ENCODE assay signal across 8 cellular contexts in genomic region chr6:16205377-16206144, GRCh38. TPM values are rescaled to one million over a fixed set of nuclear protein-coding genes. Genes with fewer than 3 reads are reported as not detected.
DNase-seq lines count a peak whose midpoint lies in the region; ATAC-seq lines count a peak whose summit lies in the region.

No MANE protein-coding gene starts in this region.

- CTCF ChIA-PET in activated naive CD4-positive, alpha-beta T cell treated with anti-CD3 and anti-CD28 coated beads, Interleukin-2, amount 10 ng/mL, durations not matched to agents 7 days and 5 days (lab: Charles Lee), result interaction anchor here (0.6 to 5.6 kb wide), 18 partner anchors 10 to 597 kb away, joined by 3 to 43 read pairs (median 3); partner anchors contain the start of gene MYLIP

- H3K4me3 Mint-ChIP-seq in activated naive CD4-positive, alpha-beta T cell treated with anti-CD3 and anti-CD28 coated beads, Interleukin-2, amount 10 ng/mL, durations not matched to agents 7 days and 5 days, result no peak overlapping the region
- H3K4me3 Mint-ChIP-seq in activated T-helper 17 cell treated with anti-CD3 and anti-CD28 coated beads, Interleukin-2, amount 50 U/mL, for 72 hours, result no peak overlapping the region

- peak; percentile 75 for ATAC-seq in GM18520 (IDR thresholded peaks at IDR 0.05; ENCODE audit: unreplicated experiment)
- peak; percentile 88 for ATAC-seq in HG02642 (IDR thresholded peaks at IDR 0.05; ENCODE audit: poor library complexity, unreplicated experiment)
- no peak for ATAC-seq in activated T-helper 17 cell treated with anti-CD3 and anti-CD28 coated beads, Interleukin-2, amount 50 U/mL, for 72 hours (replicated peaks)

- peaks cover 27% of the 10 kb centered on the region for H3K27me3 Mint-ChIP-seq in activated naive CD4-positive, alpha-beta T cell treated with anti-CD3 and anti-CD28 coated beads, Interleukin-2, amount 10 ng/mL, durations not matched to agents 7 days and 5 days
- H3K27me3 Mint-ChIP-seq in activated T-helper 17 cell treated with anti-CD3 and anti-CD28 coated beads, Interleukin-2, amount 50 U/mL, for 72 hours, result peaks cover 18% of the 10 kb centered on the region

- H3K36me3 Mint-ChIP-seq in activated naive CD4-positive, alpha-beta T cell treated with anti-CD3 and anti-CD28 coated beads, Interleukin-2, amount 10 ng/mL, durations not matched to agents 7 days and 5 days, result no peaks in the 10 kb centered on the region
- H3K36me3 Mint-ChIP-seq in activated T-helper 17 cell treated with anti-CD3 and anti-CD28 coated beads, Interleukin-2, amount 50 U/mL, for 72 hours (ENCODE audit: low read depth), result no peaks in the 10 kb centered on the region

- H3K9me3 Mint-ChIP-seq in activated naive CD4-positive, alpha-beta T cell treated with anti-CD3 and anti-CD28 coated beads, Interleukin-2, amount 10 ng/mL, durations not matched to agents 7 days and 5 days, result no peaks in the 10 kb centered on the region
- H3K9me3 Mint-ChIP-seq in activated T-helper 17 cell treated with anti-CD3 and anti-CD28 coated beads, Interleukin-2, amount 50 U/mL, for 72 hours, result no peaks in the 10 kb centered on the region

- no peak overlapping the region for H3K27ac Mint-ChIP-seq in activated naive CD4-positive, alpha-beta T cell treated with anti-CD3 and anti-CD28 coated beads, Interleukin-2, amount 10 ng/mL, durations not matched to agents 7 days and 5 days
- H3K27ac Mint-ChIP-seq in activated T-helper 17 cell treated with anti-CD3 and anti-CD28 coated beads, Interleukin-2, amount 50 U/mL, for 72 hours, result no peak overlapping the region

- DNase-seq in NCI-H2227 treated with DMSO at 0.1 percent for 48 hours (lab: John Stamatoyannopoulos, UW) (peak; percentile 16), foreskin melanocyte (peak; percentile 100), NCI-H187 treated with DMSO at 0.1 percent for 48 hours (lab: John Stamatoyannopoulos, UW) (no peak)
- DNase-seq in activated T-cell treated with anti-CD3 and anti-CD28 coated beads, Interleukin-2, amount 50 U/mL, for 1 hour, result no peak
- no peak for DNase-seq in activated naive CD4-positive, alpha-beta T cell treated with anti-CD3 and anti-CD28 coated beads, Interleukin-2, amount 10 ng/mL, durations not matched to agents 7 days and 5 days

- H3K4me1 Mint-ChIP-seq in activated naive CD4-positive, alpha-beta T cell treated with anti-CD3 and anti-CD28 coated beads, Interleukin-2, amount 10 ng/mL, durations not matched to agents 7 days and 5 days, result no peaks in the 10 kb centered on the region
- H3K4me1 Mint-ChIP-seq in activated T-helper 17 cell treated with anti-CD3 and anti-CD28 coated beads, Interleukin-2, amount 50 U/mL, for 72 hours, result peaks cover 4% of the 10 kb centered on the region

RNA-seq across cellular contexts. Expression of gene GMPR, which starts 32.8 kb away (rescaled TPM):
- total RNA-seq in activated T-helper 17 cell treated with anti-CD3 and anti-CD28 coated beads, Interleukin-2, amount 50 U/mL, for 72 hours, result under 1 TPM in 1 of 2 donors, not detected in 1; 0.30 TPM

Comparison
In these comparisons a context has a peak if more than half of its experiments do, and no peak if none do; other contexts are left out.
1. DNase-seq: peak in NCI-H2227 treated with DMSO at 0.1 percent for 48 hours (single experiment) and foreskin melanocyte (single experiment); none in activated T-cell treated with anti-CD3 and anti-CD28 coated beads, Interleukin-2, amount 50 U/mL, for 1 hour (single experiment), NCI-H187 treated with DMSO at 0.1 percent for 48 hours (single experiment) and activated naive CD4-positive, alpha-beta T cell treated with anti-CD3 and anti-CD28 coated beads, Interleukin-2, amount 10 ng/mL, durations not matched to agents 7 days and 5 days (single experiment).